8 cellular contexts compared by ENCODE assay signal in the genomic region with DNA sequence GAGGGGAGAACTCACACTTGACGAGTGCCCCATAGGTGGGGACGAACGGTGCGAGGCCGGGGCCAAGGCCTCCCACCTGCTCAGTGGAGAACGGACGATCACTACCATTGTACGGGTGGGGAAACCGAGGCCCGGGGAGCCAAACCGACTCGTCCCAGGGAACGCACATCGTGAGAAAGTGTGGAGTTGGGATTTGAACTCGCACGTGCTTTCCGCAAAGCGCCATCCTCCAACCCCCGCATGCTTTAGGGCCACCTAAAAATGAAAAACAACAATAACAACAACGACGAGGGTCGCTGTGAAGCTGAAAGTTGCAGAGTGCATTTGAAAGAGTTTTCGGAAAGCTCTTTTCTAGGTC. TPM values are rescaled to one million over a fixed set of nuclear protein-coding genes. Genes with fewer than 3 reads are reported as not detected.
DNase-seq lines count a peak whose midpoint lies in the region; ATAC-seq and TF ChIP-seq lines count a peak whose summit lies in the region.

No MANE protein-coding gene starts in this region.

- H3K36me3 Mint-ChIP-seq in CD8-positive, alpha-beta T cell, result peaks cover 44% of the 10 kb centered on the region
- H3K36me3 Mint-ChIP-seq in endothelial cell (ENCODE audit: low read depth, unreplicated experiment) (peaks cover 3% of the 10 kb centered on the region), neural progenitor cell (no peaks in the 10 kb centered on the region)

- no peaks in the 10 kb centered on the region for H3K27me3 Mint-ChIP-seq in CD8-positive, alpha-beta T cell (ENCODE audit: low read depth)
- H3K27me3 Mint-ChIP-seq in endothelial cell (ENCODE audit: unreplicated experiment) (peaks cover 22% of the 10 kb centered on the region), neural progenitor cell (ENCODE audit: insufficient read depth, low read depth) (peaks cover 31% of the 10 kb centered on the region)

- POLR2A ChIA-PET in CD8-positive, alpha-beta T cell (lab: Charles Lee), result interaction anchor here (1.0 to 11.4 kb wide), 8 partner anchors 8 to 62 kb away, joined by 4 to 267 read pairs (median 16); partner anchors contain the start of genes CD79A and RPS19
- POLR2A ChIA-PET in RWPE1 (lab: Yijun Ruan, JAX; ENCODE audit: low non-redundant PET), result no interaction called here

- H3K36me3 ChIP-seq in CD8-positive, alpha-beta T cell (ENCODE audit: insufficient read depth, low read length), result no peaks in the 10 kb centered on the region
- no peaks in the 10 kb centered on the region for H3K36me3 ChIP-seq in neural progenitor cell

- peak overlapping the region; percentile 93 for H3K4me3 Mint-ChIP-seq in CD8-positive, alpha-beta T cell
- H3K4me3 Mint-ChIP-seq in endothelial cell (ENCODE audit: unreplicated experiment) (peak overlapping the region; percentile 97), neural progenitor cell (peak overlapping the region; percentile 94)

- no peak for ATAC-seq in CD8-positive, alpha-beta T cell
- ATAC-seq in GM18873 (IDR thresholded peaks at IDR 0.05; ENCODE audit: low FRiP score, unreplicated experiment) (no peak), GM21447 (IDR thresholded peaks at IDR 0.05; ENCODE audit: unreplicated experiment) (no peak)

- no peak for TF ChIP-seq CTCF in CD8-positive, alpha-beta T cell (IDR thresholded peaks at IDR 0.05)
- TF ChIP-seq CTCF in RWPE1 (conservative IDR thresholded peaks at IDR 0.05; ENCODE audit: low read depth), result no peak
- no peak for TF ChIP-seq CTCF in endothelial cell (IDR thresholded peaks at IDR 0.05; ENCODE audit: unreplicated experiment)
- no peak for TF ChIP-seq CTCF in neural progenitor cell (IDR thresholded peaks at IDR 0.05)

- no peak overlapping the region for H3K9ac ChIP-seq in neural progenitor cell

- peaks cover 9% of the 10 kb centered on the region for H3K79me2 ChIP-seq in neural progenitor cell (ENCODE audit: low read depth)

- H3K27ac ChIP-seq in CD8-positive, alpha-beta T cell (ENCODE audit: low read depth, low read length), result peak overlapping the region; percentile 90
- H3K27ac ChIP-seq in RWPE1 (peak overlapping the region; percentile 91), neural progenitor cell (no peak overlapping the region)

- H3K27me3 ChIP-seq in CD8-positive, alpha-beta T cell (ENCODE audit: insufficient read depth, low read length), result no peaks in the 10 kb centered on the region
- H3K27me3 ChIP-seq in neural progenitor cell, result peaks cover 44% of the 10 kb centered on the region

- peaks cover 50% of the 10 kb centered on the region for H3K4me1 ChIP-seq in CD8-positive, alpha-beta T cell (ENCODE audit: insufficient read depth, low read length)
- peaks cover 6% of the 10 kb centered on the region for H3K4me1 ChIP-seq in neural progenitor cell

- no peak for DNase-seq in CD8-positive, alpha-beta T cell
- no peak for DNase-seq in RWPE1 (ENCODE audit: low spot score)
- no peak for DNase-seq in endothelial cell (ENCODE audit: low spot score)
- DNase-seq in neural progenitor cell (ENCODE audit: low spot score), result peak; percentile 19
- DNase-seq in RPMI8226, result no peak
- no peak for DNase-seq in AG20443 (ENCODE audit: low spot score)

- peak overlapping the region; percentile 97 for H3K4me3 ChIP-seq in CD8-positive, alpha-beta T cell (ENCODE audit: low read depth, low read length)
- peak overlapping the region; percentile 92 for H3K4me3 ChIP-seq in neural progenitor cell

- H3F3A ChIP-seq in neural progenitor cell (ENCODE audit: low read depth), result peaks cover 22% of the 10 kb centered on the region

- H3K9me3 Mint-ChIP-seq in CD8-positive, alpha-beta T cell, result no peaks in the 10 kb centered on the region
- H3K9me3 Mint-ChIP-seq in endothelial cell (ENCODE audit: unreplicated experiment) (no peaks in the 10 kb centered on the region), neural progenitor cell (no peaks in the 10 kb centered on the region)

- peak overlapping the region; percentile 99 for H3K27ac Mint-ChIP-seq in CD8-positive, alpha-beta T cell
- H3K27ac Mint-ChIP-seq in endothelial cell (ENCODE audit: unreplicated experiment) (peak overlapping the region; percentile 89), neural progenitor cell (no peak overlapping the region)

- intact Hi-C loops in CD8-positive, alpha-beta T cell (cut with DNase I, micrococcal nuclease), result loop anchor here in 1 of 2 experiments (5.0 kb wide), 1 partner anchor 1886 kb away; the partner anchor contains the start of gene ZNF546

- H4K20me1 ChIP-seq in neural progenitor cell (ENCODE audit: low read depth), result no peaks in the 10 kb centered on the region

- peak overlapping the region; percentile 97 for H3K4me2 ChIP-seq in neural progenitor cell

- CTCF ChIA-PET in CD8-positive, alpha-beta T cell (lab: Charles Lee), result interaction anchor here (0.7 to 12.2 kb wide), 4 partner anchors 11 to 62 kb away, joined by 3 to 163 read pairs (median 20); partner anchors contain the start of gene RPS19
- CTCF ChIA-PET in RWPE1 (lab: Yijun Ruan, JAX), result interaction anchor here (1.0 to 2.7 kb wide), 2 partner anchors 10 to 24 kb away, joined by 3 to 6 read pairs; partner anchors contain the start of gene RPS19

- H2AFZ ChIP-seq in neural progenitor cell (replicated peaks), result peak overlapping the region; percentile 93

- H3K9me3 ChIP-seq in CD8-positive, alpha-beta T cell (ENCODE audit: low read length), result no peaks in the 10 kb centered on the region
- H3K9me3 ChIP-seq in neural progenitor cell (ENCODE audit: low read depth), result no peaks in the 10 kb centered on the region

- H3K4me1 Mint-ChIP-seq in CD8-positive, alpha-beta T cell (ENCODE audit: low read depth), result peaks cover 68% of the 10 kb centered on the region
- H3K4me1 Mint-ChIP-seq in endothelial cell (ENCODE audit: unreplicated experiment), result peaks cover 35% of the 10 kb centered on the region
- H3K4me1 Mint-ChIP-seq in neural progenitor cell, result peaks cover 18% of the 10 kb centered on the region

RNA-seq across cellular contexts. Expression of gene ARHGEF1, which starts 0.5 kb away (rescaled TPM):
- 1,000 to 10,000 TPM; 1,125 to 1,160 TPM for total RNA-seq in CD8-positive, alpha-beta T cell
- total RNA-seq in endothelial cell (ENCODE audit: unreplicated experiment) (113 TPM), neural progenitor cell (ENCODE audit: low replicate concordance) (10.9 and 25.2 TPM in 2 replicates)

RNA-seq across cellular contexts. Expression of gene CD79A, which starts 6.4 kb away (rescaled TPM):
- total RNA-seq in CD8-positive, alpha-beta T cell, result 10 to 100 TPM; 19.5 to 19.6 TPM
- total RNA-seq in endothelial cell (ENCODE audit: unreplicated experiment) (1.1 TPM), neural progenitor cell (ENCODE audit: low replicate concordance) (0.11 and 0.25 TPM in 2 replicates)

RNA-seq across cellular contexts. Expression of gene RPS19, which starts 23.4 kb away (rescaled TPM):
- total RNA-seq in CD8-positive, alpha-beta T cell, result 1,000 to 10,000 TPM; 3,663 to 3,781 TPM
- total RNA-seq in endothelial cell (ENCODE audit: unreplicated experiment) (3,886 TPM), neural progenitor cell (ENCODE audit: low replicate concordance) (1,422 and 2,398 TPM in 2 replicates)

RNA-seq across cellular contexts. Expression of gene DMRTC2, which starts 38.6 kb away (rescaled TPM):
- not detected for total RNA-seq in CD8-positive, alpha-beta T cell
- total RNA-seq in endothelial cell (ENCODE audit: unreplicated experiment), result not detected
- total RNA-seq in neural progenitor cell (ENCODE audit: low replicate concordance), result not detected in 2 replicates

RNA-seq across cellular contexts. Expression of gene LYPD4, which starts 39.0 kb away (rescaled TPM):
- total RNA-seq in CD8-positive, alpha-beta T cell, result not detected
- total RNA-seq in endothelial cell (ENCODE audit: unreplicated experiment) (not detected), neural progenitor cell (ENCODE audit: low replicate concordance) (not detected in 2 replicates)
